Comparison of ENCODE assay signal across 8 cellular contexts in genomic region chr16:19167710-19168172, GRCh38. TPM values are rescaled to one million over a fixed set of nuclear protein-coding genes. Genes with fewer than 3 reads are reported as not detected.
DNase-seq lines count a peak whose midpoint lies in the region; ATAC-seq and TF ChIP-seq lines count a peak whose summit lies in the region.

No MANE protein-coding gene starts in this region.

- no peaks in the 10 kb centered on the region for H3K4me1 ChIP-seq in fibroblast of lung (ENCODE audit: control insufficient read depth, extremely low read depth, insufficient read depth, low read length)
- peaks cover 0 to 23% (median 14%) of the 10 kb centered on the region in 4 donors for H3K4me1 ChIP-seq in tibial nerve

- H3K4me3 ChIP-seq in fibroblast of lung (replicated peaks in 1 of 4; ENCODE audit: control extremely low read depth in 1 of 4, insufficient read depth in 1 of 4, low read depth in 3 of 4, low read length in 4 of 4), result peak overlapping the region in 1 of 4 experiments; percentile 49
- peak overlapping the region; percentile 33 to 52 (median 40) for H3K4me3 ChIP-seq in tibial nerve

- no peak overlapping the region for H3K27ac Mint-ChIP-seq in natural killer cell

- 1% methylated on average over 15 to 39 of the region's 45 CpGs for WGBS in tibial nerve, 2 donors

- H3K36me3 ChIP-seq in fibroblast of lung (ENCODE audit: control insufficient read depth, insufficient read depth, low read length) (no peaks in the 10 kb centered on the region), tibial nerve (no peaks in the 10 kb centered on the region)

- H3K9me3 Mint-ChIP-seq in natural killer cell, result peaks cover 0 to 2% of the 10 kb centered on the region in 2 donors

- TF ChIP-seq EP300 in tibial nerve (IDR thresholded peaks at IDR 0.05), result no peak

- no peak overlapping the region for H3K4me3 Mint-ChIP-seq in natural killer cell

- peak overlapping the region; percentile 71 for H3K4me2 ChIP-seq in fibroblast of lung (ENCODE audit: extremely low read depth, insufficient read depth, low read length)

- intact Hi-C loops in natural killer cell (cut with micrococcal nuclease), result no loop called here

- H3K36me3 Mint-ChIP-seq in natural killer cell, result no peaks in the 10 kb centered on the region

- no peaks in the 10 kb centered on the region for H3K79me2 ChIP-seq in fibroblast of lung (ENCODE audit: control insufficient read depth, insufficient read depth, low read length)

- peaks cover 12 to 14% of the 10 kb centered on the region in 2 donors for H3K27me3 Mint-ChIP-seq in natural killer cell (ENCODE audit: low read depth in 2 of 2)

- H3K9ac ChIP-seq in fibroblast of lung (ENCODE audit: insufficient read depth, low read length), result no peak overlapping the region

- ATAC-seq in natural killer cell, result peak; percentile 43 to 62 (median 46)
- ATAC-seq in HG03457 (IDR thresholded peaks at IDR 0.05; ENCODE audit: unreplicated experiment), result no peak

- peaks cover 28% of the 10 kb centered on the region for H3K27me3 ChIP-seq in fibroblast of lung (ENCODE audit: control insufficient read depth, insufficient read depth, low read length)
- H3K27me3 ChIP-seq in tibial nerve, result peaks cover 0 to 29% of the 10 kb centered on the region in 2 donors

- H3K9me3 ChIP-seq in fibroblast of lung (ENCODE audit: control insufficient read depth, insufficient read depth, low read depth, low read length) (no peaks in the 10 kb centered on the region), tibial nerve (peaks cover 0 to 4% (median 0%) of the 10 kb centered on the region in 4 donors)

- H3K27ac ChIP-seq in fibroblast of lung (ENCODE audit: insufficient read depth, low read length), result no peak overlapping the region
- peak overlapping the region; percentile 44 to 84 (median 64) for H3K27ac ChIP-seq in tibial nerve

- no peak overlapping the region for H2AFZ ChIP-seq in fibroblast of lung (ENCODE audit: low read length)

- TF ChIP-seq CTCF in GM20000 (IDR thresholded peaks at IDR 0.05; ENCODE audit: extremely low read depth, missing control alignments) (peak; percentile 83), fibroblast of lung (conservative IDR thresholded peaks at IDR 0.05 in 1 of 2, IDR thresholded peaks at IDR 0.05 in 1 of 2; ENCODE audit: low read depth in 1 of 2, low read length in 2 of 2) (peak; percentile 40 to 46), natural killer cell (IDR thresholded peaks at IDR 0.05) (no peak), tibial nerve (IDR thresholded peaks at IDR 0.05) (peak; percentile 49 to 83 (median 73))

- H4K20me1 ChIP-seq in fibroblast of lung (ENCODE audit: control insufficient read depth, extremely low read depth, insufficient read depth, low read length), result no peaks in the 10 kb centered on the region

- DNase-seq in CD1c-positive myeloid dendritic cell (ENCODE audit: extremely low spot score) (peak; percentile 92), GM20000 (ENCODE audit: low spot score) (peak; percentile 93), NCI-H146 (lab: John Stamatoyannopoulos, UW) (peak; percentile 86), fibroblast of lung (ENCODE audit: low read depth in 2 of 2) (peak; percentile 58 to 72), natural killer cell (peak; percentile 15), tibial nerve (ENCODE audit: low spot score in 2 of 2) (no peak)
- peak; percentile 40 for DNase-seq in activated CD4-positive, CD25-positive, alpha-beta regulatory T cell treated with anti-CD3 and anti-CD28 coated beads, Interleukin-2, amount 50 U/mL, for 72 hours

- no peak for TF ChIP-seq POLR2A in tibial nerve (IDR thresholded peaks at IDR 0.05)

- no peaks in the 10 kb centered on the region for H3K4me1 Mint-ChIP-seq in natural killer cell

RNA-seq across cellular contexts. Expression of gene SYT17, which starts 0.3 kb away (rescaled TPM):
- total RNA-seq in fibroblast of lung (0.26 and 0.33 TPM in 2 replicates), natural killer cell (1 to 10 TPM in 1 of 3 donors, under 1 TPM in 1, not detected in 1; 0.65 to 1.6 TPM), tibial nerve (10 to 100 TPM in 2 of 4 donors, 1 to 10 TPM in 2; 8.1 to 33.9 (median 12.7) TPM)
- polyA plus RNA-seq in fibroblast of lung, result 0.15 TPM in 1 of 2 replicates, not detected in the other
- polyA plus RNA-seq in fibroblast of lung (2012), result not detected in 2 replicates
- polyA minus RNA-seq in fibroblast of lung (ENCODE audit: low replicate concordance), result not detected in 2 replicates

RNA-seq across cellular contexts. Expression of gene ITPRIPL2, which starts 54.0 kb away (rescaled TPM):
- total RNA-seq in fibroblast of lung (41.3 and 42.1 TPM in 2 replicates), natural killer cell (1 to 10 TPM in 2 of 3 donors, under 1 TPM in 1; 0.18 to 5.7 (median 2.5) TPM), tibial nerve (10 to 100 TPM; 51.3 to 68.7 (median 59.6) TPM)
- 19.8 and 23.1 TPM in 2 replicates for polyA plus RNA-seq in fibroblast of lung
- 14.1 and 19.1 TPM in 2 replicates for polyA plus RNA-seq in fibroblast of lung (2012)
- polyA minus RNA-seq in fibroblast of lung (ENCODE audit: low replicate concordance), result 12.9 and 15.8 TPM in 2 replicates

Comparison
In these comparisons a context has a peak if more than half of its experiments do, and no peak if none do; other contexts are left out.
1. DNase-seq: peak in CD1c-positive myeloid dendritic cell (single experiment), GM20000 (single experiment), NCI-H146 (single experiment), activated CD4-positive, CD25-positive, alpha-beta regulatory T cell treated with anti-CD3 and anti-CD28 coated beads, Interleukin-2, amount 50 U/mL, for 72 hours (single experiment), fibroblast of lung (2 of 2) and natural killer cell (single experiment); none in tibial nerve (0 of 2).